ENCODE assay signal across 18 cellular contexts in the genomic region with DNA sequence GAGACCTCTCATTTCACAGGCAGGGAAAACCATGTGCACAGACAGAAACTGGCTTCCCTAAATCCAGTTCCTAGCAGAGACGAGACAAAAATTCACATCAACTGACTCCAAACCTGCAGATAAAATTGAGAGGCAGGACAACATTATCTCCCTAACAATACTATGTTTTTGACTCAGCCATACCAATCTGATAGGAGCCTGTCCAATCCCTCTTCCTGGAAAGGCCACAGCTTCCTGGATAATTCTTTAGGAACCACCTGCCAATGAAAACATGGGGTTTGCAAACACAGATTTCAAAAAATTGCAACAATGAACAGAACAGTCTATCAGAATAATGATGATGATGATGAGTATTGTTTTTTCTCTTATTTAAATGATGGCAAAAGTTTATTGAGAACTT. TPM values are rescaled to one million over a fixed set of nuclear protein-coding genes. Genes with fewer than 3 reads are reported as not detected.
"Had no signal": no experiment of that assay in that cellular context is flagged by ENCODE, and none has a peak within 500 bp of the region (broad histone marks: within the 10 kb centered on the region; RNA-seq: fewer than 3 reads in every experiment).

No MANE protein-coding gene starts in this region.

- ATAC-seq: activated CD8-positive, alpha-beta T cell treated with anti-CD3 and anti-CD28 coated beads for 36 hours; activated T-cell treated with anti-CD3 and anti-CD28 coated beads, Interleukin-2, amount 50 U/mL, for 72 hours; stimulated activated naive CD8-positive, alpha-beta T cell treated with anti-CD3 and anti-CD28 coated beads, Interleukin-15, Interleukin-2, amounts not matched to agents 100 U/mL and 50 U/mL, for 24 hours; upper lobe of right lung had no signal

- H3K36me3 Mint-ChIP-seq: activated naive CD8-positive, alpha-beta T cell treated with anti-CD3 and anti-CD28 coated beads, Interleukin-2, amount 10 ng/mL, durations not matched to agents 7 days and 5 days had no signal

- H3K27ac Mint-ChIP-seq: activated CD8-positive, alpha-beta T cell treated with anti-CD3 and anti-CD28 coated beads for 36 hours; activated naive CD8-positive, alpha-beta T cell treated with anti-CD3 and anti-CD28 coated beads, Interleukin-2, amount 10 ng/mL, durations not matched to agents 7 days and 5 days; activated T-cell treated with anti-CD3 and anti-CD28 coated beads, Interleukin-2, amount 50 U/mL, for 72 hours; nephron had no signal

- H3K9me3 Mint-ChIP-seq: activated CD8-positive, alpha-beta T cell treated with anti-CD3 and anti-CD28 coated beads for 36 hours; activated naive CD8-positive, alpha-beta T cell treated with anti-CD3 and anti-CD28 coated beads, Interleukin-2, amount 10 ng/mL, durations not matched to agents 7 days and 5 days; activated T-cell treated with anti-CD3 and anti-CD28 coated beads, Interleukin-2, amount 50 U/mL, for 72 hours; nephron had no signal

- H3K4me3 Mint-ChIP-seq: activated CD8-positive, alpha-beta T cell treated with anti-CD3 and anti-CD28 coated beads for 36 hours; activated naive CD8-positive, alpha-beta T cell treated with anti-CD3 and anti-CD28 coated beads, Interleukin-2, amount 10 ng/mL, durations not matched to agents 7 days and 5 days; activated T-cell treated with anti-CD3 and anti-CD28 coated beads, Interleukin-2, amount 50 U/mL, for 72 hours; nephron had no signal

- H3K4me3 ChIP-seq: cardiac muscle cell, prostate gland, testis, upper lobe of right lung had no signal

- H3K4me1 Mint-ChIP-seq: activated naive CD8-positive, alpha-beta T cell treated with anti-CD3 and anti-CD28 coated beads, Interleukin-2, amount 10 ng/mL, durations not matched to agents 7 days and 5 days; nephron had no signal

- H3K27me3 ChIP-seq: cardiac muscle cell, testis, upper lobe of right lung had no signal

- DNase-seq: activated CD4-positive, alpha-beta T cell treated with anti-CD3 and anti-CD28 coated beads for 4 hours; activated CD8-positive, alpha-beta memory T cell treated with anti-CD3 and anti-CD28 coated beads, Interleukin-2, amount 50 U/mL, for 4 hours; activated CD8-positive, alpha-beta T cell treated with anti-CD3 and anti-CD28 coated beads for 36 hours; activated naive CD8-positive, alpha-beta T cell treated with anti-CD3 and anti-CD28 coated beads, Interleukin-2, amount 10 ng/mL, durations not matched to agents 7 days and 5 days; activated T-cell treated with anti-CD3 and anti-CD28 coated beads, Interleukin-2, amount 50 U/mL, for 72 hours; aorta; effector CD8-positive, alpha-beta T cell; mesendoderm; stimulated activated CD4-positive, alpha-beta T cell treated with anti-CD3 and anti-CD28 coated beads, Interleukin-2, amount 100 ng/mL, for 48 hours; stimulated activated CD8-positive, alpha-beta memory T cell treated with anti-CD3 and anti-CD28 coated beads, Interleukin-4, amount 100 ng/mL, for 48 hours; stimulated activated naive CD8-positive, alpha-beta T cell treated with anti-CD3 and anti-CD28 coated beads, Interleukin-15, Interleukin-2, amounts not matched to agents 100 U/mL and 50 U/mL, for 24 hours; SW 1271; T-helper 9 cell; testis; upper lobe of right lung had no signal

- H3K27ac ChIP-seq: cardiac muscle cell, prostate gland, testis, upper lobe of right lung had no signal

- H3K4me1 ChIP-seq: prostate gland had no signal

- H3K36me3 ChIP-seq: cardiac muscle cell, prostate gland, upper lobe of right lung had no signal

- H3K9me3 ChIP-seq: prostate gland, testis, upper lobe of right lung had no signal

RNA-seq across cellular contexts. Expression of gene SH3TC2, which starts 22.4 kb away (rescaled TPM):
- total RNA-seq: activated CD8-positive, alpha-beta T cell treated with anti-CD3 and anti-CD28 coated beads for 36 hours; activated naive CD8-positive, alpha-beta T cell treated with anti-CD3 and anti-CD28 coated beads, Interleukin-2, amount 10 ng/mL, durations not matched to agents 7 days and 5 days had no signal
- polyA plus RNA-seq: aorta had no signal
